In genomic region chr4:186189656-186190055, GRCh38 we compare ENCODE assay signal across 8 cellular contexts. TPM values are rescaled to one million over a fixed set of nuclear protein-coding genes. Genes with fewer than 3 reads are reported as not detected.
DNase-seq lines count a peak whose midpoint lies in the region; ATAC-seq lines count a peak whose summit lies in the region.

No MANE protein-coding gene starts in this region.

- no peak overlapping the region for H3K4ac ChIP-seq in mesenchymal stem cell (ENCODE audit: low read depth in 1 of 2, low read length in 2 of 2)

- peaks cover 6% of the 10 kb centered on the region for H3K79me1 ChIP-seq in mesenchymal stem cell (replicated peaks; ENCODE audit: low read length, poor library complexity, severe bottlenecking)

- H2BK15ac ChIP-seq in mesenchymal stem cell (ENCODE audit: low read depth, poor library complexity, severe bottlenecking), result no peak overlapping the region

- 100% methylated on average over 2 of the region's 4 CpGs for WGBS in mesenchymal stem cell
- 57% methylated on average over 4 of the region's 4 CpGs for WGBS in thymus

- peaks cover 34% of the 10 kb centered on the region for H3K4me1 Mint-ChIP-seq in activated T-cell treated with anti-CD3 and anti-CD28 coated beads, Interleukin-2, amount 50 U/mL, for 4 hours (ENCODE audit: low read depth)
- H3K4me1 Mint-ChIP-seq in activated T-helper 17 cell treated with anti-CD3 and anti-CD28 coated beads, Interleukin-2, amount 50 U/mL, for 72 hours, result no peaks in the 10 kb centered on the region

- H3K4me2 ChIP-seq in mesenchymal stem cell (ENCODE audit: low read length, poor library complexity, severe bottlenecking), result no peak overlapping the region

- H2BK120ac ChIP-seq in mesenchymal stem cell (ENCODE audit: low read depth, low read length), result no peak overlapping the region

- H4K91ac ChIP-seq in mesenchymal stem cell (ENCODE audit: low read length), result no peak overlapping the region

- H3K4me3 ChIP-seq in mesenchymal stem cell (ENCODE audit: insufficient read depth in 1 of 2, low read depth in 1 of 2, low read length in 2 of 2) (peak overlapping the region in 1 of 2 experiments; percentile 92), thymus (ENCODE audit: low read length) (no peak overlapping the region)

- H3K18ac ChIP-seq in mesenchymal stem cell (ENCODE audit: low read depth in 1 of 2, low read length in 2 of 2), result no peak overlapping the region

- H3K36me3 ChIP-seq in mesenchymal stem cell (ENCODE audit: control insufficient read depth in 1 of 2, insufficient read depth in 2 of 2, low read depth in 1 of 2, low read length in 2 of 2), result peaks cover 0 to 3% of the 10 kb centered on the region in 2 experiments
- H3K36me3 ChIP-seq in thymus (ENCODE audit: control insufficient read depth, insufficient read depth), result no peaks in the 10 kb centered on the region

- ATAC-seq in activated T-cell treated with anti-CD3 and anti-CD28 coated beads, Interleukin-2, amount 50 U/mL, for 4 hours, result no peak
- ATAC-seq in activated T-helper 17 cell treated with anti-CD3 and anti-CD28 coated beads, Interleukin-2, amount 50 U/mL, for 72 hours (replicated peaks), result no peak
- ATAC-seq in HG03520 (IDR thresholded peaks at IDR 0.05; ENCODE audit: unreplicated experiment), result no peak

- no peak overlapping the region for H4K8ac ChIP-seq in mesenchymal stem cell (ENCODE audit: low read length)

- no peak overlapping the region for H2BK5ac ChIP-seq in mesenchymal stem cell (ENCODE audit: low read depth, low read length, poor library complexity, severe bottlenecking)

- H2AK5ac ChIP-seq in mesenchymal stem cell (ENCODE audit: low read length, severe bottlenecking), result no peak overlapping the region

- no peaks in the 10 kb centered on the region for H3K9me3 ChIP-seq in mesenchymal stem cell (ENCODE audit: control insufficient read depth, low read length)
- H3K9me3 ChIP-seq in thymus (ENCODE audit: control insufficient read depth), result no peaks in the 10 kb centered on the region

- H3K27ac ChIP-seq in mesenchymal stem cell (ENCODE audit: low read length, poor library complexity, severe bottlenecking), result no peak overlapping the region
- peak overlapping the region; percentile 64 for H3K27ac ChIP-seq in thymus (ENCODE audit: low read depth)

- H3K27ac Mint-ChIP-seq in activated T-helper 17 cell treated with anti-CD3 and anti-CD28 coated beads, Interleukin-2, amount 50 U/mL, for 72 hours, result peak overlapping the region; percentile 90

- no peaks in the 10 kb centered on the region for H3K36me3 Mint-ChIP-seq in activated T-cell treated with anti-CD3 and anti-CD28 coated beads, Interleukin-2, amount 50 U/mL, for 4 hours (ENCODE audit: insufficient read depth)
- H3K36me3 Mint-ChIP-seq in activated T-helper 17 cell treated with anti-CD3 and anti-CD28 coated beads, Interleukin-2, amount 50 U/mL, for 72 hours (ENCODE audit: low read depth), result no peaks in the 10 kb centered on the region

- DNase-seq in activated T-cell treated with anti-CD3 and anti-CD28 coated beads, Interleukin-2, amount 50 U/mL, for 4 hours, result no peak
- DNase-seq in activated T-cell treated with anti-CD3 and anti-CD28 coated beads, Interleukin-2, amount 50 U/mL, for 1 hour, result no peak
- DNase-seq in mesenchymal stem cell, result no peak
- no peak for DNase-seq in C1 segment of cervical spinal cord (lab: John Stamatoyannopoulos, UW)
- DNase-seq in Ammon's horn (ENCODE audit: low spot score), result no peak

- H3K27me3 ChIP-seq in mesenchymal stem cell (ENCODE audit: control insufficient read depth in 1 of 2, insufficient read depth in 1 of 2, low read length in 2 of 2) (no peaks in the 10 kb centered on the region), thymus (ENCODE audit: control insufficient read depth, insufficient read depth) (no peaks in the 10 kb centered on the region)

- H3K23ac ChIP-seq in mesenchymal stem cell (ENCODE audit: low read length in 2 of 2), result no peak overlapping the region

- peak overlapping the region; percentile 90 for H3K9ac ChIP-seq in mesenchymal stem cell (ENCODE audit: low read length)

- H3K27me3 Mint-ChIP-seq in activated T-cell treated with anti-CD3 and anti-CD28 coated beads, Interleukin-2, amount 50 U/mL, for 4 hours (ENCODE audit: low read depth), result peaks cover 8% of the 10 kb centered on the region
- H3K27me3 Mint-ChIP-seq in activated T-helper 17 cell treated with anti-CD3 and anti-CD28 coated beads, Interleukin-2, amount 50 U/mL, for 72 hours, result peaks cover 5% of the 10 kb centered on the region

- H2BK12ac ChIP-seq in mesenchymal stem cell (ENCODE audit: low read length in 2 of 2), result no peak overlapping the region

- H3K9me3 Mint-ChIP-seq in activated T-cell treated with anti-CD3 and anti-CD28 coated beads, Interleukin-2, amount 50 U/mL, for 4 hours, result no peaks in the 10 kb centered on the region
- peaks cover 5% of the 10 kb centered on the region for H3K9me3 Mint-ChIP-seq in activated T-helper 17 cell treated with anti-CD3 and anti-CD28 coated beads, Interleukin-2, amount 50 U/mL, for 72 hours

- no peak overlapping the region for H3K14ac ChIP-seq in mesenchymal stem cell (ENCODE audit: low read length in 2 of 2)

- peaks cover 3% of the 10 kb centered on the region for H3K4me1 ChIP-seq in mesenchymal stem cell (ENCODE audit: control insufficient read depth, insufficient read depth, low read depth, low read length)
- peaks cover 15% of the 10 kb centered on the region for H3K4me1 ChIP-seq in thymus (ENCODE audit: control insufficient read depth, insufficient read depth, low read length)

- no peak overlapping the region for H2AFZ ChIP-seq in mesenchymal stem cell (ENCODE audit: low read depth, low read length)

- peak overlapping the region; percentile 88 for H3K4me3 Mint-ChIP-seq in activated T-cell treated with anti-CD3 and anti-CD28 coated beads, Interleukin-2, amount 50 U/mL, for 4 hours
- peak overlapping the region; percentile 91 for H3K4me3 Mint-ChIP-seq in activated T-helper 17 cell treated with anti-CD3 and anti-CD28 coated beads, Interleukin-2, amount 50 U/mL, for 72 hours

RNA-seq across cellular contexts. Expression of gene CYP4V2, which starts 1.7 kb away (rescaled TPM):
- 1 to 10 TPM; 4.8 to 7.2 (median 6.7) TPM for total RNA-seq in activated T-cell treated with anti-CD3 and anti-CD28 coated beads, Interleukin-2, amount 50 U/mL, for 4 hours
- total RNA-seq in activated T-helper 17 cell treated with anti-CD3 and anti-CD28 coated beads, Interleukin-2, amount 50 U/mL, for 72 hours, result 1 to 10 TPM; 1.9 to 8.2 TPM
- 8.0 TPM for polyA plus RNA-seq in mesenchymal stem cell (2013, experiment 1 of 2)
- polyA plus RNA-seq in mesenchymal stem cell (2013, experiment 2 of 2), result 8.2 TPM
- 28.2 TPM for polyA plus RNA-seq in thymus

RNA-seq across cellular contexts. Expression of gene KLKB1, which starts 37.7 kb away (rescaled TPM):
- under 1 TPM in 2 of 3 donors, not detected in 1; 0.16 to 0.20 TPM for total RNA-seq in activated T-cell treated with anti-CD3 and anti-CD28 coated beads, Interleukin-2, amount 50 U/mL, for 4 hours
- total RNA-seq in activated T-helper 17 cell treated with anti-CD3 and anti-CD28 coated beads, Interleukin-2, amount 50 U/mL, for 72 hours, result under 1 TPM in 1 of 2 donors, not detected in 1; 0.67 TPM
- polyA plus RNA-seq in mesenchymal stem cell (2013, experiment 1 of 2), result not detected
- polyA plus RNA-seq in mesenchymal stem cell (2013, experiment 2 of 2), result not detected
- polyA plus RNA-seq in thymus, result 2.3 TPM
